ENCODE assay signal across 8 cellular contexts in genomic region chr10:3948843-3949242, GRCh38.
A peak's percentile ranks its signal among the peaks of the same experiment; 100 is the strongest.
DNase-seq lines count a peak whose midpoint lies in the region; ATAC-seq and TF ChIP-seq lines count a peak whose summit lies in the region.

No MANE protein-coding gene starts in this region.

- no peak overlapping the region for H3K4me3 ChIP-seq in WERI-Rb-1 (ENCODE audit: low read depth, low read length)
- H3K4me3 ChIP-seq in ascending aorta, result no peak overlapping the region

- no peaks in the 10 kb centered on the region for H3K27me3 ChIP-seq in WERI-Rb-1 (ENCODE audit: insufficient read depth, low read depth, severe bottlenecking)
- no peaks in the 10 kb centered on the region for H3K27me3 ChIP-seq in ascending aorta

- TF ChIP-seq CTCF in WERI-Rb-1 (IDR thresholded peaks at IDR 0.05; ENCODE audit: low read depth, low read length) (no peak), ascending aorta (IDR thresholded peaks at IDR 0.05) (no peak)

- H3K9me3 ChIP-seq in WERI-Rb-1 (ENCODE audit: severe bottlenecking), result no peaks in the 10 kb centered on the region
- H3K9me3 ChIP-seq in ascending aorta, result peaks cover 0 to 4% of the 10 kb centered on the region in 2 donors

- H3K36me3 ChIP-seq in WERI-Rb-1 (no peaks in the 10 kb centered on the region), ascending aorta (no peaks in the 10 kb centered on the region)

- H3K27ac ChIP-seq in WERI-Rb-1 (no peak overlapping the region), ascending aorta (peak overlapping the region in 1 of 2 donors; percentile 78)

- intact Hi-C loops in ascending aorta (cut with DNase I), result no loop called here

- ATAC-seq in HG03442 (IDR thresholded peaks at IDR 0.05; ENCODE audit: unreplicated experiment), result no peak

- peaks cover 0 to 21% of the 10 kb centered on the region in 2 donors for H3K4me1 ChIP-seq in ascending aorta

- DNase-seq in NCI-H748 (lab: John Stamatoyannopoulos, UW; ENCODE audit: unreplicated experiment), result peak; percentile 89
- DNase-seq in activated CD8-positive, alpha-beta memory T cell treated with anti-CD3 and anti-CD28 coated beads, Interleukin-2, amount 50 U/mL, for 4 hours, result peak; percentile 56
- DNase-seq in fibroblast of the conjunctiva (ENCODE audit: low read depth), result peak; percentile 57
- DNase-seq in stimulated activated CD8-positive, alpha-beta memory T cell treated with anti-CD3 and anti-CD28 coated beads, Interleukin-4, amount 100 ng/mL, for 48 hours, result peak; percentile 79
- DNase-seq in WERI-Rb-1, result no peak
- DNase-seq in ascending aorta (ENCODE audit: low spot score in 2 of 2), result no peak
- no peak for DNase-seq in HPDE6-E6E7 (ENCODE audit: extremely low spot score)

Comparison
In these comparisons a context has a peak if more than half of its experiments do, and no peak if none do; other contexts are left out.
1. DNase-seq: peak in NCI-H748 (single experiment), activated CD8-positive, alpha-beta memory T cell treated with anti-CD3 and anti-CD28 coated beads, Interleukin-2, amount 50 U/mL, for 4 hours (single experiment), fibroblast of the conjunctiva (single experiment) and stimulated activated CD8-positive, alpha-beta memory T cell treated with anti-CD3 and anti-CD28 coated beads, Interleukin-4, amount 100 ng/mL, for 48 hours (single experiment); none in WERI-Rb-1 (single experiment), ascending aorta (0 of 2) and HPDE6-E6E7 (single experiment).